9 cellular contexts compared by ENCODE assay signal in genomic region chr17:57151798-57152197, GRCh38.
"Had no signal": no experiment of that assay in that cellular context is flagged by ENCODE, and none has a peak within 500 bp of the region (broad histone marks: within the 10 kb centered on the region; RNA-seq: fewer than 3 reads in every experiment).

No MANE protein-coding gene starts in this region.

- H3K4me2 ChIP-seq: GM23338, KMS-11 had no signal

- H3K9ac ChIP-seq: KMS-11 had no signal

- H3K36me3 ChIP-seq: HAP-1 had no signal

- H3K27ac Mint-ChIP-seq: GM23338, HFFc6 had no signal

- ATAC-seq: GM23338 had no signal

- H3K4me1 Mint-ChIP-seq: GM23338 had no signal

- H3K4me3 Mint-ChIP-seq: GM23338, HFFc6 had no signal

- H2AFZ ChIP-seq: GM23338 had no signal

- H3K4me3 ChIP-seq: GM23338, HAP-1 had no signal

- DNase-seq: H7, HFFc6, IMR-90, Karpas-422, KBM-7 had no signal

- H3K27ac ChIP-seq: HL-60, KMS-11 had no signal

- H3K4me1 ChIP-seq: HAP-1 had no signal
